Comparison of ENCODE assay signal across 28 cellular contexts in the genomic region with DNA sequence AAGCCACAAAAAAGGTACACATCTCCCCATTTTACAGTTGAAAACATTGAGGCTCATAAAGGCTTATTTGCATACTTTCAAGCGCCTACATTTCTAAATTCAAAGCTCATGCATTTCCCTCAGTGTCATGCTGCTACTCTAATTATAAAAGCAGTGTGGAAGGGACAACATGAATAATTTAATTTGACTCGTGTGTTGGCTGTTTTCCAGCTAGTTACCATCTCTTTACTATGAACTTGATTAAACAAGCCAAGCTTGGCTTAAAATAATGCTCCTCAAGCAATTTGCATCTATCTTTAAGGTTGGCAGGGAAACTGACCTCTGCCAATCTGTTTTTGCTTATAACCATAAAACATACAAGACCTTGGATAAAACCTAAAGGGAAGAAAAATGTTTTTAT.
"Had no signal": no experiment of that assay in that cellular context is flagged by ENCODE, and none has a peak within 500 bp of the region (broad histone marks: within the 10 kb centered on the region; RNA-seq: fewer than 3 reads in every experiment).

No MANE protein-coding gene starts in this region.

- H3K4me3 ChIP-seq: adrenal gland, body of pancreas, coronary artery, dorsolateral prefrontal cortex, gastrocnemius medialis, heart left ventricle had no signal

- H3K36me3 ChIP-seq: adrenal gland, gastrocnemius medialis, heart left ventricle had no signal

- ATAC-seq: activated CD4-positive, alpha-beta T cell treated with anti-CD3 and anti-CD28 coated beads for 36 hours; activated CD8-positive, alpha-beta memory T cell treated with anti-CD3 and anti-CD28 coated beads, Interleukin-2, amount 10 ng/mL, durations not matched to agents 7 days and 5 days; activated CD8-positive, alpha-beta T cell treated with anti-CD3 and anti-CD28 coated beads, Interleukin-2, amount 10 ng/mL, durations not matched to agents 7 days and 5 days; activated naive CD8-positive, alpha-beta T cell treated with anti-CD3 and anti-CD28 coated beads, Interleukin-2, amount 50 U/mL, for 24 hours; body of pancreas; esophagus mucosa; foreskin keratinocyte; gastrocnemius medialis; heart left ventricle had no signal

- H3K4me1 ChIP-seq: adrenal gland, body of pancreas, foreskin keratinocyte, gastrocnemius medialis, heart left ventricle had no signal

- DNase-seq: activated CD4-positive, alpha-beta memory T cell treated with anti-CD3 and anti-CD28 coated beads for 36 hours; activated CD4-positive, alpha-beta T cell treated with anti-CD3 and anti-CD28 coated beads for 36 hours; activated CD4-positive, alpha-beta T cell treated with anti-CD3 and anti-CD28 coated beads, Interleukin-2, amount 10 ng/mL, durations not matched to agents 24 days and 14 days; activated CD4-positive, CD25-positive, alpha-beta regulatory T cell; activated CD4-positive, CD25-positive, alpha-beta regulatory T cell treated with anti-CD3 and anti-CD28 coated beads, Interleukin-2, amount 50 U/mL, for 72 hours; activated CD8-positive, alpha-beta memory T cell treated with anti-CD3 and anti-CD28 coated beads, Interleukin-2, amount 10 ng/mL, durations not matched to agents 7 days and 5 days; activated CD8-positive, alpha-beta memory T cell treated with anti-CD3 and anti-CD28 coated beads, Interleukin-2, amount 50 U/mL, for 4 hours; activated CD8-positive, alpha-beta T cell treated with anti-CD3 and anti-CD28 coated beads, Interleukin-2, amount 10 ng/mL, durations not matched to agents 7 days and 5 days; activated effector memory CD4-positive, alpha-beta T cell treated with anti-CD3 and anti-CD28 coated beads, Interleukin-2, amount 50 U/mL, for 16 hours; activated naive CD4-positive, alpha-beta T cell treated with anti-CD3 and anti-CD28 coated beads for 36 hours; activated naive CD8-positive, alpha-beta T cell treated with anti-CD3 and anti-CD28 coated beads for 36 hours; activated naive CD8-positive, alpha-beta T cell treated with anti-CD3 and anti-CD28 coated beads, Interleukin-2, amount 50 U/mL, for 24 hours; activated T-cell treated with anti-CD3 and anti-CD28 coated beads, Interleukin-2, amount 50 U/mL, for 1 hour; activated T-cell treated with anti-CD3 and anti-CD28 coated beads, Interleukin-2, amount 50 U/mL, for 48 hours; adrenal gland; amygdala; aorta; body of pancreas; dorsolateral prefrontal cortex; effector memory CD4-positive, alpha-beta T cell; endodermal cell; foreskin keratinocyte; gastrocnemius medialis; glutamatergic neuron; heart left ventricle; T-helper 2 cell had no signal

- H3K9me3 ChIP-seq: adrenal gland, body of pancreas had no signal
